8 cellular contexts compared by ENCODE assay signal in genomic region chr6:17986656-17987575, GRCh38. TPM values are rescaled to one million over a fixed set of nuclear protein-coding genes. Genes with fewer than 3 reads are reported as not detected.
DNase-seq lines count a peak whose midpoint lies in the region; ATAC-seq, FAIRE-seq and TF ChIP-seq lines count a peak whose summit lies in the region.

No MANE protein-coding gene starts in this region.

- H2BK5ac ChIP-seq in H1 (ENCODE audit: low read depth, low read length), result peak overlapping the region; percentile 82

- no peak for FAIRE-seq in H1 (lab: Jason Lieb, UNC)

- CTCF ChIA-PET in H1 (lab: Charles Lee; ENCODE audit: partially characterized antibody), result interaction anchor here (2.2 kb wide), 1 partner anchor 135 kb away, joined by 7 read pairs; the partner anchor contains the start of gene NHLRC1

- peak overlapping the region; percentile 80 to 89 for H3K4me2 ChIP-seq in H1 (ENCODE audit: insufficient read depth in 1 of 2, low read depth in 2 of 2, low read length in 2 of 2)

- H2BK120ac ChIP-seq in H1 (replicated peaks; ENCODE audit: low read depth, low read length), result no peak overlapping the region

- peak overlapping the region; percentile 47; the same call in 1 of the 2 replicates for H3K27ac ChIP-seq in H1 (ENCODE audit: low read depth, low read length)
- peak overlapping the region; percentile 93 to 98 for H3K27ac ChIP-seq in lung (ENCODE audit: low read depth in 1 of 2, low read length in 1 of 2)
- peak overlapping the region; percentile 93 for H3K27ac ChIP-seq in suprapubic skin

- POLR2A ChIA-PET in H1 (lab: Charles Lee; ENCODE audit: partially characterized antibody), result interaction anchor here (0.7 to 2.7 kb wide), 11 partner anchors 10 to 280 kb away, joined by 3 to 10 read pairs (median 4); partner anchors contain the start of gene NUP153

- H2AK5ac ChIP-seq in H1 (ENCODE audit: low read depth, low read length), result no peak overlapping the region

- H3K4ac ChIP-seq in H1 (replicated peaks; ENCODE audit: insufficient read length, low read depth, low read length), result no peak overlapping the region

- peak overlapping the region; percentile 71; the same call in 1 of the 2 replicates for H3K18ac ChIP-seq in H1 (ENCODE audit: extremely low read depth, low read length)

- DNase-seq in DMS 273 treated with DMSO at 0.1 percent for 48 hours (lab: John Stamatoyannopoulos, UW) (peak; percentile 29), H1 (ENCODE audit: low read depth in 1 of 2, low spot score in 2 of 2) (peak in 1 of 2 experiments; percentile 75), lung (ENCODE audit: low spot score) (peak; percentile 72), suprapubic skin (ENCODE audit: low spot score in 2 of 2) (peak; percentile 81 to 88)
- no peak for DNase-seq in activated CD4-positive, alpha-beta T cell treated with anti-CD3 and anti-CD28 coated beads for 4 hours

- no peak for TF ChIP-seq CTCF in H1 (IDR thresholded peaks at IDR 0.05; ENCODE audit: control extremely low read depth in 1 of 3, insufficient read depth in 1 of 3, low read depth in 1 of 3, low read length in 3 of 3)
- no peak for TF ChIP-seq CTCF in lung (IDR thresholded peaks at IDR 0.05; ENCODE audit: control extremely low read depth, extremely low read depth)
- no peak for TF ChIP-seq CTCF in suprapubic skin (IDR thresholded peaks at IDR 0.05)

- no peak overlapping the region for H3K23ac ChIP-seq in H1 (ENCODE audit: insufficient read length)

- H2BK15ac ChIP-seq in H1 (ENCODE audit: low read length), result no peak overlapping the region

- no peak overlapping the region for H3K14ac ChIP-seq in H1 (ENCODE audit: insufficient read length)

- H2BK20ac ChIP-seq in H1 (ENCODE audit: low read length), result 0 out of 2 replicates have a peak overlapping the region, but pooled peaks have one; percentile 80

- peak overlapping the region; percentile 54 to 97 (median 81) for H3K9ac ChIP-seq in H1 (replicated peaks in 1 of 4; ENCODE audit: extremely low read depth in 1 of 4, low read depth in 3 of 4, low read length in 3 of 4)

- H3K79me2 ChIP-seq in H1 (ENCODE audit: control insufficient read depth in 1 of 2, insufficient read depth in 2 of 2, low read length in 2 of 2), result peaks cover 0 to 46% of the 10 kb centered on the region in 2 experiments; a peak in 3 of 4 replicates

- TF ChIP-seq POLR2A in H1 (IDR thresholded peaks at IDR 0.05; ENCODE audit: control extremely low read depth in 1 of 2, low read depth in 2 of 2, low read length in 2 of 2), result peak in 1 of 2 experiments; percentile 78; a peak in 2 of 3 replicates
- no peak for TF ChIP-seq POLR2A in suprapubic skin (IDR thresholded peaks at IDR 0.05)

- no peak overlapping the region for H3K56ac ChIP-seq in H1 (replicated peaks; ENCODE audit: insufficient read length, low read depth, low read length)

- 5% methylated on average over 35 of the region's 92 CpGs; no CpG with 5 or more reads in 1 of the 2 experiments for WGBS in H1 (ENCODE audit: extremely low coverage in 1 of 2, insufficient coverage in 1 of 2, insufficient read length in 1 of 2, insufficient replicate concordance in 2 of 2, low coverage in 1 of 2, low lambda C conversion rate in 2 of 2, missing lambda C conversion rate in 1 of 2), 2 experiments
- 1% methylated on average over 59 to 92 of the region's 92 CpGs for WGBS in lung, 2 donors
- under 1% methylated on average over 14 of the region's 92 CpGs for WGBS in suprapubic skin

- peaks cover 4 to 7% of the 10 kb centered on the region in 2 experiments for H4K20me1 ChIP-seq in H1 (replicated peaks in 1 of 2; ENCODE audit: control insufficient read depth in 1 of 2, insufficient read depth in 2 of 2, low read length in 2 of 2)

- peaks cover 0 to under 1% (median 0%) of the 10 kb centered on the region in 4 experiments; a peak in 2 of 8 replicates for H3K36me3 ChIP-seq in H1 (ENCODE audit: control insufficient read depth in 2 of 4, insufficient read depth in 4 of 4, low read length in 3 of 4)
- H3K36me3 ChIP-seq in lung (ENCODE audit: control insufficient read depth in 2 of 2, insufficient read depth in 2 of 2, low read length in 2 of 2), result peaks cover 0 to 3% of the 10 kb centered on the region in 2 donors
- H3K36me3 ChIP-seq in suprapubic skin, result peaks cover 3% of the 10 kb centered on the region

- 0 out of 4 replicates have a peak, but pooled peaks of 1 of the 2 experiments have one; percentile 1 for TF ChIP-seq RAD21 in H1 (IDR thresholded peaks at IDR 0.05 in 1 of 2, conservative IDR thresholded peaks at IDR 0.05 in 1 of 2; ENCODE audit: low read depth in 2 of 2, low read length in 2 of 2)

- peak overlapping the region; percentile 56; the same call in 1 of the 2 replicates for H2AFZ ChIP-seq in H1 (ENCODE audit: low read length)

- H3K23me2 ChIP-seq in H1 (ENCODE audit: low read depth, low read length), result peaks cover 11% of the 10 kb centered on the region

- peak; percentile 17 for ATAC-seq in GM19397 (IDR thresholded peaks at IDR 0.05; ENCODE audit: unreplicated experiment)
- ATAC-seq in HG03469 (IDR thresholded peaks at IDR 0.05; ENCODE audit: unreplicated experiment), result peak; percentile 9
- ATAC-seq in SK-N-SH treated with all-trans-retinoic acid at 6 μM for 48 hours, result peak; percentile 55
- ATAC-seq in lung (ENCODE audit: insufficient read depth, low FRiP score), result peak; percentile 8

- H3K9me3 ChIP-seq in H1 (ENCODE audit: insufficient read depth in 2 of 2, low read depth in 1 of 2, low read length in 1 of 2), result no peaks in the 10 kb centered on the region
- H3K9me3 ChIP-seq in lung (ENCODE audit: control insufficient read depth in 2 of 2, insufficient read depth in 1 of 2, low read length in 1 of 2), result no peaks in the 10 kb centered on the region
- no peaks in the 10 kb centered on the region for H3K9me3 ChIP-seq in suprapubic skin

- H3K4me3 ChIP-seq in H1 (ENCODE audit: extremely low read depth in 1 of 4, insufficient read depth in 2 of 4, low read depth in 3 of 4, low read length in 4 of 4) (peak overlapping the region; percentile 78 to 93 (median 84)), lung (peak overlapping the region; percentile 87), suprapubic skin (peak overlapping the region; percentile 91)

- peak overlapping the region; percentile 69 for H4K91ac ChIP-seq in H1 (replicated peaks; ENCODE audit: insufficient read length, low read length)

- H2BK12ac ChIP-seq in H1 (ENCODE audit: low read depth, low read length), result no peak overlapping the region

- H4K5ac ChIP-seq in H1 (ENCODE audit: insufficient read length, low read depth, low read length), result peak overlapping the region; percentile 90

- H3K4me1 ChIP-seq in H1 (replicated peaks in 1 of 4; ENCODE audit: control insufficient read depth in 3 of 4, insufficient read depth in 4 of 4, low read length in 3 of 4) (peaks cover 3 to 18% (median 8%) of the 10 kb centered on the region in 4 experiments), lung (ENCODE audit: control insufficient read depth in 2 of 2, insufficient read depth in 2 of 2, low read length in 2 of 2) (peaks cover 6 to 8% of the 10 kb centered on the region in 2 donors), suprapubic skin (peaks cover 43% of the 10 kb centered on the region)

- 0 out of 2 replicates have a peak, but pooled peaks cover 3% of the 10 kb centered on the region for H3K79me1 ChIP-seq in H1 (ENCODE audit: low read depth, low read length)

- peak overlapping the region; percentile 88 for H4K8ac ChIP-seq in H1 (ENCODE audit: extremely low read depth, insufficient read depth, low read length)

- H3K27me3 ChIP-seq in H1 (replicated peaks in 1 of 4; ENCODE audit: control insufficient read depth in 3 of 4, extremely low read depth in 1 of 4, insufficient read depth in 3 of 4, low read length in 3 of 4) (peaks cover 0 to 4% (median 0%) of the 10 kb centered on the region in 4 experiments; a peak in 2 of 7 replicates), lung (ENCODE audit: control insufficient read depth, insufficient read depth) (no peaks in the 10 kb centered on the region), suprapubic skin (no peaks in the 10 kb centered on the region)

- TF ChIP-seq EP300 in H1 (IDR thresholded peaks at IDR 0.05; ENCODE audit: borderline replicate concordance in 1 of 2, low read depth in 2 of 2, low read length in 2 of 2), result no peak
- no peak for TF ChIP-seq EP300 in suprapubic skin (IDR thresholded peaks at IDR 0.05)

TF ChIP-seq in SK-N-SH treated with all-trans-retinoic acid at 6 μM for 48 hours, 23 proteins besides CTCF, POLR2A, EP300 and RAD21 (continues in another document):
- no peak for TF ChIP-seq ESRRG (CRISPR knock-in tag; IDR thresholded peaks at IDR 0.05)
- TF ChIP-seq ZFP3 (CRISPR knock-in tag; IDR thresholded peaks at IDR 0.05), result no peak
- TF ChIP-seq CSDC2 (CRISPR knock-in tag; IDR thresholded peaks at IDR 0.05), result no peak
- TF ChIP-seq ZNF565 (CRISPR knock-in tag; conservative IDR thresholded peaks at IDR 0.05; ENCODE audit: low read depth), result no peak

TF ChIP-seq in H1, 55 proteins besides CTCF, POLR2A, EP300 and RAD21 (continues in another document):
- peak in 1 of 2 experiments; percentile 88; a peak in 1 of 4 replicates for TF ChIP-seq HDAC2 (IDR thresholded peaks at IDR 0.05; ENCODE audit: borderline replicate concordance in 1 of 2, low read depth in 2 of 2, low read length in 2 of 2)
- TF ChIP-seq CEBPB (IDR thresholded peaks at IDR 0.05; ENCODE audit: low read depth, low read length), result no peak
- TF ChIP-seq CHD2 (IDR thresholded peaks at IDR 0.05; ENCODE audit: low read length), result no peak
- peak; percentile 94 for TF ChIP-seq KDM1A (IDR thresholded peaks at IDR 0.05; ENCODE audit: borderline replicate concordance, low read length)
- no peak for TF ChIP-seq POLR2AphosphoS5 (IDR thresholded peaks at IDR 0.05; ENCODE audit: low read depth, low read length)
- TF ChIP-seq TAF1 (IDR thresholded peaks at IDR 0.05; ENCODE audit: low read depth, low read length), result peak; percentile 66; the same call in 1 of the 2 replicates
- peak; percentile 40; the same call in 1 of the 2 replicates for TF ChIP-seq PHF8 (conservative IDR thresholded peaks at IDR 0.05; ENCODE audit: low read depth, low read length)
- peak; percentile 74; the same call in 1 of the 2 replicates for TF ChIP-seq RBBP5 (IDR thresholded peaks at IDR 0.05; ENCODE audit: borderline replicate concordance, low read depth, low read length)
- peak; percentile 40; the same call in 1 of the 2 replicates for TF ChIP-seq CHD1 (IDR thresholded peaks at IDR 0.05; ENCODE audit: low read depth, low read length)

RNA-seq across cellular contexts. Expression of gene KIF13A, which starts 0.5 kb away (rescaled TPM):
- total RNA-seq in H1 (2021; fragmentation: NEBNext Ultra II Directional; extraction: Animal tissue kit (Norgen Biotek cat#: 25700)), result 40.8 and 43.3 TPM in 2 replicates
- polyA plus RNA-seq in H1 (2011; rRNA removed) (10.4 and 14.7 TPM in 2 replicates), lung (10 to 100 TPM; 14.2 to 17.2 TPM)
- 18.0 TPM for polyA plus RNA-seq in H1 (2011; cell fraction: cytosol; rRNA removed)
- 20.1 TPM for polyA plus RNA-seq in H1 (2011; cell fraction: nucleus; rRNA removed)
- 20.9 to 26.8 TPM (median 23.9 TPM) in 4 replicates for polyA plus RNA-seq in H1 (2012, experiment 1 of 2)
- 4.9 TPM for polyA plus RNA-seq in H1 (2012, experiment 2 of 2)
- 14.8 TPM for polyA plus RNA-seq in H1 (2013, experiment 1 of 2)
- polyA plus RNA-seq in H1 (2013, experiment 2 of 2), result 14.9 TPM
- 30.6 and 36.4 TPM in 2 replicates for polyA minus RNA-seq in H1 (2011; rRNA and poly(A)+ RNA removed)
- 24.3 TPM for polyA minus RNA-seq in H1 (2011; cell fraction: cytosol; rRNA and poly(A)+ RNA removed)
- polyA minus RNA-seq in H1 (2011; cell fraction: nucleus; rRNA and poly(A)+ RNA removed), result 37.2 TPM
- total RNA-seq in lung (10 to 100 TPM; 46.2 to 97.4 TPM), suprapubic skin (10 to 100 TPM; 73.0 to 91.9 (median 78.9) TPM)

Comparison
In these comparisons a context has a peak if more than half of its experiments do, and no peak if none do; other contexts are left out.
1. DNase-seq: peak in DMS 273 treated with DMSO at 0.1 percent for 48 hours (single experiment), lung (single experiment) and suprapubic skin (2 of 2); none in activated CD4-positive, alpha-beta T cell treated with anti-CD3 and anti-CD28 coated beads for 4 hours (0 of 2).
2. Peak in every context shown above with its lines, with median percentiles within 50 percentile points of each other: ATAC-seq, H3K27ac ChIP-seq and H3K4me3 ChIP-seq.